In genomic region chr16:79437764-79438728, GRCh38 we compare ENCODE assay signal across 12 cellular contexts.
DNase-seq lines count a peak whose midpoint lies in the region; ATAC-seq and TF ChIP-seq lines count a peak whose summit lies in the region.
"Had no signal": no experiment of that assay in that cellular context is flagged by ENCODE, and none has a peak within 500 bp of the region (broad histone marks: within the 10 kb centered on the region; RNA-seq: fewer than 3 reads in every experiment).

No MANE protein-coding gene starts in this region.

- 43 to 67% methylated on average over 31 of the region's 31 CpGs for WGBS in lung, 2 donors

- H3K36me3 ChIP-seq in lung (ENCODE audit: control insufficient read depth in 2 of 2, insufficient read depth in 2 of 2, low read length in 2 of 2) = no peaks in the 10 kb centered on the region

- no peak overlapping the region for H3K4me3 ChIP-seq in lung

- H3K27me3 Mint-ChIP-seq in stimulated activated naive B cell treated with anti-CD40 and anti-IgM and Interleukin-4, amounts not matched to agents 10 μg/mL and 1 μg/mL and 100 μg/mL, for 72 hours = peaks cover 12 to 15% of the 10 kb centered on the region in 2 donors

- H3K4me1 ChIP-seq in lung (ENCODE audit: control insufficient read depth in 2 of 2, insufficient read depth in 2 of 2, low read length in 2 of 2) = peaks cover 0 to 2% of the 10 kb centered on the region in 2 donors

- H3K27ac ChIP-seq in lung (ENCODE audit: low read depth in 1 of 2, low read length in 1 of 2) (no peak overlapping the region), substantia nigra (ENCODE audit: low read depth, low read length, poor library complexity, severe bottlenecking) (no peak overlapping the region)

- peak; percentile 12 for DNase-seq in T1000 (lab: John Stamatoyannopoulos, UW)
- no peak for DNase-seq in lung (ENCODE audit: low spot score)
- peak in 45 of 49 donors; percentile 5 to 79 (median 43) for DNase-seq in substantia nigra (lab: John Stamatoyannopoulos, UW)
- no peak for DNase-seq in stimulated activated naive CD4-positive, alpha-beta T cell (lab: John Stamatoyannopoulos, UW)
- DNase-seq in stimulated activated naive B cell treated with anti-CD40 and anti-IgM and Interleukin-4, amounts not matched to agents 10 μg/mL and 1 μg/mL and 100 μg/mL, for 72 hours = no peak
- DNase-seq in NOMO-1 treated with dmso at 0.1 percent for 144 hours (lab: John Stamatoyannopoulos, UW; ENCODE audit: unreplicated experiment) = no peak
- DNase-seq: activated CD4-positive, CD25-positive, alpha-beta regulatory T cell treated with anti-CD3 and anti-CD28 coated beads, Interleukin-2, amount 50 U/mL, for 72 hours; activated naive CD8-positive, alpha-beta T cell treated with anti-CD3 and anti-CD28 coated beads, Interleukin-2, amount 10 ng/mL, durations not matched to agents 7 days and 5 days; NCI-H1092; stimulated activated CD4-positive, alpha-beta T cell treated with anti-CD3 and anti-CD28 coated beads, Interleukin-1b, Interleukin-23, amount 100 ng/mL, for 48 hours had no signal

- no peaks in the 10 kb centered on the region for H3K36me3 Mint-ChIP-seq in stimulated activated naive B cell treated with anti-CD40 and anti-IgM and Interleukin-4, amounts not matched to agents 10 μg/mL and 1 μg/mL and 100 μg/mL, for 72 hours
- H3K36me3 Mint-ChIP-seq: activated naive CD8-positive, alpha-beta T cell treated with anti-CD3 and anti-CD28 coated beads, Interleukin-2, amount 10 ng/mL, durations not matched to agents 7 days and 5 days had no signal

- H3K4me3 Mint-ChIP-seq in stimulated activated naive B cell treated with anti-CD40 and anti-IgM and Interleukin-4, amounts not matched to agents 10 μg/mL and 1 μg/mL and 100 μg/mL, for 72 hours = no peak overlapping the region
- H3K4me3 Mint-ChIP-seq: activated naive CD8-positive, alpha-beta T cell treated with anti-CD3 and anti-CD28 coated beads, Interleukin-2, amount 10 ng/mL, durations not matched to agents 7 days and 5 days had no signal

- H3K9me3 Mint-ChIP-seq in stimulated activated naive B cell treated with anti-CD40 and anti-IgM and Interleukin-4, amounts not matched to agents 10 μg/mL and 1 μg/mL and 100 μg/mL, for 72 hours = no peaks in the 10 kb centered on the region
- H3K9me3 Mint-ChIP-seq: activated naive CD8-positive, alpha-beta T cell treated with anti-CD3 and anti-CD28 coated beads, Interleukin-2, amount 10 ng/mL, durations not matched to agents 7 days and 5 days had no signal

- peak; percentile 62 for ATAC-seq in esophagus mucosa
- ATAC-seq in lung (ENCODE audit: insufficient read depth, low FRiP score) = peak; percentile 16
- no peak for ATAC-seq in stimulated activated naive B cell treated with anti-CD40 and anti-IgM and Interleukin-4, amounts not matched to agents 10 μg/mL and 1 μg/mL and 100 μg/mL, for 72 hours (replicated peaks)
- no peak for ATAC-seq in GM19463 (IDR thresholded peaks at IDR 0.05; ENCODE audit: unreplicated experiment)

- TF ChIP-seq CTCF in lung (IDR thresholded peaks at IDR 0.05; ENCODE audit: control extremely low read depth, extremely low read depth) = no peak

- H3K27me3 ChIP-seq in lung (ENCODE audit: control insufficient read depth, insufficient read depth) = no peaks in the 10 kb centered on the region

- no peaks in the 10 kb centered on the region for H3K4me1 Mint-ChIP-seq in stimulated activated naive B cell treated with anti-CD40 and anti-IgM and Interleukin-4, amounts not matched to agents 10 μg/mL and 1 μg/mL and 100 μg/mL, for 72 hours
- H3K4me1 Mint-ChIP-seq: activated naive CD8-positive, alpha-beta T cell treated with anti-CD3 and anti-CD28 coated beads, Interleukin-2, amount 10 ng/mL, durations not matched to agents 7 days and 5 days had no signal

- H3K9me3 ChIP-seq in lung (ENCODE audit: control insufficient read depth in 2 of 2, insufficient read depth in 1 of 2, low read length in 1 of 2) = no peaks in the 10 kb centered on the region

- no peak overlapping the region for H3K27ac Mint-ChIP-seq in stimulated activated naive B cell treated with anti-CD40 and anti-IgM and Interleukin-4, amounts not matched to agents 10 μg/mL and 1 μg/mL and 100 μg/mL, for 72 hours
- H3K27ac Mint-ChIP-seq: activated naive CD8-positive, alpha-beta T cell treated with anti-CD3 and anti-CD28 coated beads, Interleukin-2, amount 10 ng/mL, durations not matched to agents 7 days and 5 days had no signal

Comparison
In these comparisons a context has a peak if more than half of its experiments do, and no peak if none do; other contexts are left out.
1. DNase-seq: peak in T1000 (single experiment) and substantia nigra (45 of 49); none in lung (single experiment), stimulated activated naive CD4-positive, alpha-beta T cell (0 of 6), stimulated activated naive B cell treated with anti-CD40 and anti-IgM and Interleukin-4, amounts not matched to agents 10 μg/mL and 1 μg/mL and 100 μg/mL, for 72 hours (single experiment) and NOMO-1 treated with dmso at 0.1 percent for 144 hours (single experiment).
2. ATAC-seq: peak in esophagus mucosa (single experiment) and lung (single experiment); none in stimulated activated naive B cell treated with anti-CD40 and anti-IgM and Interleukin-4, amounts not matched to agents 10 μg/mL and 1 μg/mL and 100 μg/mL, for 72 hours (0 of 2) and GM19463 (single experiment).